ENCODE assay signal across 8 cellular contexts in the genomic region with DNA sequence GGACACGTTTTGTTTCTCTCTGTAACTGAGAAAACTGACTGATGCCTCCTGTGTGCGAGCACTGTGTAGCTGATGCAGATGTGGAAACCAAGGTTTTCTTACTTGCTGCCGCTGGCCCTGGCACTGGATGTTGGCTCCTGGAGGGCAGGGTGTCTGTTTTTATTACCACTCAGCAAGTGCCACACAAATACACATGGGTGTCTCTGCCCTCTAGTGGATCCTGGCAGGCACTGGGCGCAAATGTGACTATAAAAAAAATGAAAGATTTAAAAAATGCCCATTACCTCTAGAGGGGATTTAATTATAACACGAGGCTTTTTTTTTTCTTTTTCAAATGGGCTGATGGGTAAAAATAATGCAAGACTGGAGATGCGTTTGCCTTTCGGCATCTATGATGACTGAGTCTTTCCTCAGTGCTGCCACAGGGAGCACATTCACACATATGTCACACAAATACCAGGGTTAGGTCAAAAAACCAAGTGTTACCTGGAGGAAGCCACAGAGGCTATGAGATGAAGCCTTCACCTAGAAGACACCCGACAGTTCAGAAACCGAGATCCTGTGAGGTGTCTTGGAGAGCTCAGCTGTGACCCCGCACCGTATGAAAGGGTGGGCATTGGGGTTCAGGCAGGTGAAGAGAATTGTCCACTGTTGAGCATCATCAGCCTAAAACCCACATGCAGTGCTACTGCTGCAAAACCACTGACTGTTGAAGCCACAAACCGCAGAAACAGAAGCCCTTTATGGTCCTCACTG. TPM values are rescaled to one million over a fixed set of nuclear protein-coding genes. Genes with fewer than 3 reads are reported as not detected.
DNase-seq lines count a peak whose midpoint lies in the region; ATAC-seq, FAIRE-seq and TF ChIP-seq lines count a peak whose summit lies in the region.

No MANE protein-coding gene starts in this region.

- FAIRE-seq in GM12891 (lab: Jason Lieb, UNC), result peak; percentile 41

- TF ChIP-seq POLR2A in GM12891 (IDR thresholded peaks at IDR 0.05; ENCODE audit: low read depth, low read length), result no peak

- no peak for ATAC-seq in HG03139 (IDR thresholded peaks at IDR 0.05; ENCODE audit: unreplicated experiment)

- DNase-seq in AG20443 (ENCODE audit: low spot score), result peak; percentile 55
- no peak for DNase-seq in GM12891 (ENCODE audit: insufficient read length, low spot score)
- DNase-seq in NCI-H526 (lab: John Stamatoyannopoulos, UW), result peak; percentile 56 to 80
- DNase-seq in activated CD8-positive, alpha-beta memory T cell treated with anti-CD3 and anti-CD28 coated beads for 48 hours (ENCODE audit: low read depth in 2 of 3, low spot score in 2 of 3), result peak in 2 of 3 experiments; percentile 25 to 29
- peak; percentile 57 for DNase-seq in fibroblast of villous mesenchyme (ENCODE audit: low read depth)
- peak; percentile 26 for DNase-seq in retina
- DNase-seq in HuH-7 (ENCODE audit: low spot score), result no peak

- no peak overlapping the region for H3K4me3 ChIP-seq in fibroblast of villous mesenchyme (ENCODE audit: low read depth, low read length)

- TF ChIP-seq CTCF in fibroblast of villous mesenchyme (IDR thresholded peaks at IDR 0.05; ENCODE audit: insufficient read depth, low read depth, low read length), result peak; percentile 81

TF ChIP-seq in GM12891, 5 proteins besides CTCF, POLR2A, EP300 and RAD21:
- no peak for TF ChIP-seq POU2F2 (IDR thresholded peaks at IDR 0.05; ENCODE audit: low read depth, low read length)
- TF ChIP-seq POLR2AphosphoS5 (IDR thresholded peaks at IDR 0.05; ENCODE audit: low read depth, low read length), result no peak
- no peak for TF ChIP-seq PAX5 (IDR thresholded peaks at IDR 0.05; ENCODE audit: insufficient read depth, low read length, severe bottlenecking)
- TF ChIP-seq TAF1 (IDR thresholded peaks at IDR 0.05; ENCODE audit: low read depth, low read length), result no peak
- TF ChIP-seq SPI1 (IDR thresholded peaks at IDR 0.05; ENCODE audit: low read depth, low read length), result no peak
TF ChIP-seq in GM12891: peak in this region for 0.

RNA-seq across cellular contexts. Expression of a gene that starts 25.7 kb away (rescaled TPM):
- 16.4 TPM for polyA plus RNA-seq in GM12891 (2012; ENCODE audit: low read depth, missing spikeins)
- 16.1 and 16.8 TPM in 2 replicates for total RNA-seq in fibroblast of villous mesenchyme

RNA-seq across cellular contexts. Expression of a gene that starts 58.6 kb away (rescaled TPM):
- 38.1 TPM for polyA plus RNA-seq in GM12891 (2012; ENCODE audit: low read depth, missing spikeins)
- 20.7 and 27.1 TPM in 2 replicates for total RNA-seq in fibroblast of villous mesenchyme

Comparison
In these comparisons a context has a peak if more than half of its experiments do, and no peak if none do; other contexts are left out.
1. DNase-seq: peak in AG20443 (single experiment), NCI-H526 (2 of 2), activated CD8-positive, alpha-beta memory T cell treated with anti-CD3 and anti-CD28 coated beads for 48 hours (2 of 3), fibroblast of villous mesenchyme (single experiment) and retina (single experiment); none in GM12891 (single experiment) and HuH-7 (single experiment).